8 cellular contexts compared by ENCODE assay signal in genomic region chr15:66294157-66294931, GRCh38. TPM values are rescaled to one million over a fixed set of nuclear protein-coding genes. Genes with fewer than 3 reads are reported as not detected.
DNase-seq lines count a peak whose midpoint lies in the region; ATAC-seq and TF ChIP-seq lines count a peak whose summit lies in the region.

No MANE protein-coding gene starts in this region.

- H3K27ac Mint-ChIP-seq in chondrocyte (ENCODE audit: unreplicated experiment), result peak overlapping the region; percentile 87
- H3K27ac Mint-ChIP-seq in stimulated activated naive CD8-positive, alpha-beta T cell treated with anti-CD3 and anti-CD28 coated beads, Interleukin-15, amount 100 ng/mL, for 72 hours, result peak overlapping the region; percentile 93 to 96

- H3K27me3 Mint-ChIP-seq in chondrocyte (ENCODE audit: low read depth), result no peaks in the 10 kb centered on the region
- H3K27me3 Mint-ChIP-seq in stimulated activated naive CD8-positive, alpha-beta T cell treated with anti-CD3 and anti-CD28 coated beads, Interleukin-15, amount 100 ng/mL, for 72 hours, result no peaks in the 10 kb centered on the region

- peaks cover 4% of the 10 kb centered on the region for H3K36me3 Mint-ChIP-seq in chondrocyte (ENCODE audit: low read depth)

- peaks cover 21% of the 10 kb centered on the region for H3K4me1 Mint-ChIP-seq in chondrocyte (ENCODE audit: low read depth)
- H3K4me1 Mint-ChIP-seq in stimulated activated naive CD8-positive, alpha-beta T cell treated with anti-CD3 and anti-CD28 coated beads, Interleukin-15, amount 100 ng/mL, for 72 hours, result peaks cover 35% of the 10 kb centered on the region

- TF ChIP-seq CTCF in chondrocyte (IDR thresholded peaks at IDR 0.05), result no peak

- H3K9me3 Mint-ChIP-seq in chondrocyte (ENCODE audit: low read depth), result no peaks in the 10 kb centered on the region
- H3K9me3 Mint-ChIP-seq in stimulated activated naive CD8-positive, alpha-beta T cell treated with anti-CD3 and anti-CD28 coated beads, Interleukin-15, amount 100 ng/mL, for 72 hours, result no peaks in the 10 kb centered on the region

- intact Hi-C loops in left colon (cut with DNase I, micrococcal nuclease), result no loop called here

- ATAC-seq in GM19023 (IDR thresholded peaks at IDR 0.05; ENCODE audit: unreplicated experiment), result peak; percentile 30
- peak; percentile 45 for ATAC-seq in left colon
- peak; percentile 54 for ATAC-seq in stimulated activated naive CD8-positive, alpha-beta T cell treated with anti-CD3 and anti-CD28 coated beads, Interleukin-15, amount 100 ng/mL, for 72 hours

- DNase-seq in CMK (ENCODE audit: low read depth) (peak; percentile 2), HS-27A (ENCODE audit: low read depth) (peak; percentile 97), SHP77 (lab: John Stamatoyannopoulos, UW) (peak; percentile 32 to 59), chondrocyte (ENCODE audit: low spot score) (no peak), left colon (peak; percentile 37 to 41), UCSD-AML1 (lab: John Stamatoyannopoulos, UW; ENCODE audit: unreplicated experiment) (no peak)
- no peak for DNase-seq in stimulated activated naive CD8-positive, alpha-beta T cell treated with anti-CD3 and anti-CD28 coated beads, Interleukin-15, amount 100 ng/mL, for 72 hours

- peak overlapping the region; percentile 77 for H3K4me3 Mint-ChIP-seq in chondrocyte (ENCODE audit: unreplicated experiment)
- H3K4me3 Mint-ChIP-seq in stimulated activated naive CD8-positive, alpha-beta T cell treated with anti-CD3 and anti-CD28 coated beads, Interleukin-15, amount 100 ng/mL, for 72 hours, result peak overlapping the region; percentile 88 to 93

RNA-seq across cellular contexts. Expression of gene DIS3L, which starts 1.0 kb away (rescaled TPM):
- total RNA-seq in chondrocyte (18.6 to 26.1 TPM (median 18.9 TPM) in 3 replicates), left colon (10 to 100 TPM; 20.1 to 24.4 TPM)

RNA-seq across cellular contexts. Expression of gene MEGF11, which starts 40.8 kb away (rescaled TPM):
- not detected in 3 replicates for total RNA-seq in chondrocyte
- not detected for total RNA-seq in left colon

Comparison
In these comparisons a context has a peak if more than half of its experiments do, and no peak if none do; other contexts are left out.
1. DNase-seq: peak in CMK (single experiment), HS-27A (single experiment), SHP77 (2 of 2) and left colon (2 of 2); none in chondrocyte (single experiment), stimulated activated naive CD8-positive, alpha-beta T cell treated with anti-CD3 and anti-CD28 coated beads, Interleukin-15, amount 100 ng/mL, for 72 hours (0 of 2) and UCSD-AML1 (single experiment).
2. Peak in every context shown above with its lines, with median percentiles within 50 percentile points of each other: ATAC-seq.